ENCODE assay signal across 16 cellular contexts in genomic region chr3:12946661-12947316, GRCh38.
DNase-seq lines count a peak whose midpoint lies in the region; ATAC-seq and TF ChIP-seq lines count a peak whose summit lies in the region.
"Had no signal": no experiment of that assay in that cellular context is flagged by ENCODE, and none has a peak within 500 bp of the region (broad histone marks: within the 10 kb centered on the region; RNA-seq: fewer than 3 reads in every experiment).

No MANE protein-coding gene starts in this region.

- intact Hi-C loops in ascending aorta (cut with DNase I): no loop called here

- H3K4me3 ChIP-seq in ascending aorta: peak overlapping the region in 1 of 2 donors; percentile 13

- DNase-seq in activated T-cell treated with anti-CD3 and anti-CD28 coated beads, Interleukin-2, amount 50 U/mL, for 24 hours: no peak
- no peak for DNase-seq in activated T-cell treated with anti-CD3 and anti-CD28 coated beads for 4 hours
- DNase-seq in ascending aorta (ENCODE audit: low spot score in 2 of 2): no peak
- peak; percentile 29 for DNase-seq in foreskin melanocyte
- DNase-seq in stimulated activated naive B cell treated with anti-CD40 and anti-IgM and Interleukin-4, amounts not matched to agents 10 μg/mL and 1 μg/mL and 100 μg/mL, for 72 hours: no peak
- no peak for DNase-seq in mucosa of gallbladder (ENCODE audit: low spot score)
- no peak for DNase-seq in GM03348 (ENCODE audit: low spot score)
- DNase-seq: left colon, NCI-H2029, NCI-H748 treated with DMSO at 0.1 percent for 48 hours, SHP77 treated with DMSO at 0.1 percent for 48 hours, T-helper 9 cell had no signal

- TF ChIP-seq CTCF in ascending aorta (IDR thresholded peaks at IDR 0.05): no peak

- H3K36me3 ChIP-seq in ascending aorta: peaks cover 1 to 4% of the 10 kb centered on the region in 2 donors

- no peaks in the 10 kb centered on the region for H3K9me3 ChIP-seq in ascending aorta

- H3K4me1 ChIP-seq in ascending aorta: peaks cover 42 to 76% of the 10 kb centered on the region in 2 donors

- no peak overlapping the region for H3K4me3 Mint-ChIP-seq in activated T-cell treated with anti-CD3 and anti-CD28 coated beads, Interleukin-2, amount 50 U/mL, for 24 hours
- peak overlapping the region in 1 of 2 donors; percentile 16 for H3K4me3 Mint-ChIP-seq in stimulated activated naive B cell treated with anti-CD40 and anti-IgM and Interleukin-4, amounts not matched to agents 10 μg/mL and 1 μg/mL and 100 μg/mL, for 72 hours
- H3K4me3 Mint-ChIP-seq: neural crest cell; stimulated activated naive CD8-positive, alpha-beta T cell treated with anti-CD3 and anti-CD28 coated beads, Interleukin-15, Interleukin-2, amounts not matched to agents 100 ng/mL and 50 ng/mL, for 24 hours had no signal

- H3K27ac ChIP-seq in ascending aorta: peak overlapping the region; percentile 80 to 92
- H3K27ac ChIP-seq: HL-60 had no signal

- H3K36me3 Mint-ChIP-seq in activated T-cell treated with anti-CD3 and anti-CD28 coated beads, Interleukin-2, amount 50 U/mL, for 24 hours (ENCODE audit: low read depth): peaks cover 3% of the 10 kb centered on the region
- H3K36me3 Mint-ChIP-seq in stimulated activated naive B cell treated with anti-CD40 and anti-IgM and Interleukin-4, amounts not matched to agents 10 μg/mL and 1 μg/mL and 100 μg/mL, for 72 hours: peaks cover 11 to 28% of the 10 kb centered on the region in 2 donors

- no peak for ATAC-seq in stimulated activated naive B cell treated with anti-CD40 and anti-IgM and Interleukin-4, amounts not matched to agents 10 μg/mL and 1 μg/mL and 100 μg/mL, for 72 hours (replicated peaks)
- no peak for ATAC-seq in HG02885 (IDR thresholded peaks at IDR 0.05; ENCODE audit: poor library complexity, unreplicated experiment)
- ATAC-seq: left colon had no signal

- peaks cover 50% of the 10 kb centered on the region for H3K4me1 Mint-ChIP-seq in activated T-cell treated with anti-CD3 and anti-CD28 coated beads, Interleukin-2, amount 50 U/mL, for 24 hours (ENCODE audit: low read depth)
- H3K4me1 Mint-ChIP-seq in stimulated activated naive B cell treated with anti-CD40 and anti-IgM and Interleukin-4, amounts not matched to agents 10 μg/mL and 1 μg/mL and 100 μg/mL, for 72 hours: peaks cover 52 to 73% of the 10 kb centered on the region in 2 donors

- H3K9me3 Mint-ChIP-seq in activated T-cell treated with anti-CD3 and anti-CD28 coated beads, Interleukin-2, amount 50 U/mL, for 24 hours: no peaks in the 10 kb centered on the region
- H3K9me3 Mint-ChIP-seq in stimulated activated naive B cell treated with anti-CD40 and anti-IgM and Interleukin-4, amounts not matched to agents 10 μg/mL and 1 μg/mL and 100 μg/mL, for 72 hours: no peaks in the 10 kb centered on the region
- H3K9me3 Mint-ChIP-seq: neural crest cell; stimulated activated naive CD8-positive, alpha-beta T cell treated with anti-CD3 and anti-CD28 coated beads, Interleukin-15, Interleukin-2, amounts not matched to agents 100 ng/mL and 50 ng/mL, for 24 hours had no signal

- H3K27me3 ChIP-seq in ascending aorta: no peaks in the 10 kb centered on the region

- H3K27me3 Mint-ChIP-seq in activated T-cell treated with anti-CD3 and anti-CD28 coated beads, Interleukin-2, amount 50 U/mL, for 24 hours: no peaks in the 10 kb centered on the region
- no peaks in the 10 kb centered on the region for H3K27me3 Mint-ChIP-seq in stimulated activated naive B cell treated with anti-CD40 and anti-IgM and Interleukin-4, amounts not matched to agents 10 μg/mL and 1 μg/mL and 100 μg/mL, for 72 hours
- H3K27me3 Mint-ChIP-seq: stimulated activated naive CD8-positive, alpha-beta T cell treated with anti-CD3 and anti-CD28 coated beads, Interleukin-15, Interleukin-2, amounts not matched to agents 100 ng/mL and 50 ng/mL, for 24 hours had no signal

- H3K27ac Mint-ChIP-seq in activated T-cell treated with anti-CD3 and anti-CD28 coated beads, Interleukin-2, amount 50 U/mL, for 24 hours: peak overlapping the region; percentile 31
- H3K27ac Mint-ChIP-seq in stimulated activated naive B cell treated with anti-CD40 and anti-IgM and Interleukin-4, amounts not matched to agents 10 μg/mL and 1 μg/mL and 100 μg/mL, for 72 hours: peak overlapping the region; percentile 69
- H3K27ac Mint-ChIP-seq: stimulated activated naive CD8-positive, alpha-beta T cell treated with anti-CD3 and anti-CD28 coated beads, Interleukin-15, Interleukin-2, amounts not matched to agents 100 ng/mL and 50 ng/mL, for 24 hours had no signal
